ENCODE assay signal across 9 cellular contexts in genomic region chr1:42682739-42683529, GRCh38. TPM values are rescaled to one million over a fixed set of nuclear protein-coding genes. Genes with fewer than 3 reads are reported as not detected.
DNase-seq lines count a peak whose midpoint lies in the region; ATAC-seq and TF ChIP-seq lines count a peak whose summit lies in the region.
"Had no signal": no experiment of that assay in that cellular context is flagged by ENCODE, and none has a peak within 500 bp of the region (broad histone marks: within the 10 kb centered on the region; RNA-seq: fewer than 3 reads in every experiment).

No MANE protein-coding gene starts in this region.

- DNase-seq in CMK (ENCODE audit: low read depth), result peak; percentile 65
- DNase-seq in GM20000 (ENCODE audit: low spot score), result peak; percentile 91
- DNase-seq in HUDEP-2 (lab: John Stamatoyannopoulos, UW; ENCODE audit: unreplicated experiment in 76 of 76), result peak in 70 of 76 experiments; percentile 18 to 81 (median 64)
- DNase-seq in cardiac muscle cell (ENCODE audit: low read depth in 1 of 2, low spot score in 1 of 2), result peak; percentile 77 to 78
- DNase-seq in tibial nerve (ENCODE audit: low spot score in 2 of 2), result peak; percentile 48 to 50

- peaks cover 37% of the 10 kb centered on the region for H3K79me2 ChIP-seq in parathyroid adenoma

- H3K27me3 ChIP-seq in cardiac muscle cell (no peaks in the 10 kb centered on the region), parathyroid adenoma (ENCODE audit: control insufficient read depth, insufficient read depth, low read length) (no peaks in the 10 kb centered on the region), tibial nerve (no peaks in the 10 kb centered on the region)

- peak overlapping the region; percentile 94 for H3K4me3 ChIP-seq in cardiac muscle cell
- peak overlapping the region; percentile 71 for H3K4me3 ChIP-seq in parathyroid adenoma (ENCODE audit: low read depth, low read length)
- peak overlapping the region; percentile 58 to 100 (median 96) for H3K4me3 ChIP-seq in tibial nerve

- no peak overlapping the region for H3K9ac ChIP-seq in parathyroid adenoma

- H3K27ac ChIP-seq in cardiac muscle cell (peak overlapping the region; percentile 90), parathyroid adenoma (peak overlapping the region; percentile 42), tibial nerve (peak overlapping the region; percentile 92 to 98 (median 97))

- no peaks in the 10 kb centered on the region for H3K27me3 Mint-ChIP-seq in activated naive CD8-positive, alpha-beta T cell

- peaks cover 26% of the 10 kb centered on the region for H3K36me3 Mint-ChIP-seq in activated naive CD8-positive, alpha-beta T cell

- no peak for TF ChIP-seq CTCF in GM20000 (IDR thresholded peaks at IDR 0.05; ENCODE audit: extremely low read depth, missing control alignments)
- TF ChIP-seq CTCF in cardiac muscle cell (IDR thresholded peaks at IDR 0.05; ENCODE audit: low read depth, low read length), result no peak
- no peak for TF ChIP-seq CTCF in parathyroid adenoma (IDR thresholded peaks at IDR 0.05)
- TF ChIP-seq CTCF in tibial nerve (IDR thresholded peaks at IDR 0.05), result peak in 1 of 5 experiments; percentile 21

- peak overlapping the region; percentile 58 for H2AFZ ChIP-seq in parathyroid adenoma

- peak in 1 of 2 donors; percentile 76 for TF ChIP-seq EP300 in tibial nerve (IDR thresholded peaks at IDR 0.05)

- ATAC-seq in SK-N-SH treated with all-trans-retinoic acid at 6 μM for 48 hours, result peak; percentile 13

- H3K4me1 ChIP-seq in cardiac muscle cell (ENCODE audit: low read depth), result peaks cover 50% of the 10 kb centered on the region
- peaks cover 8% of the 10 kb centered on the region for H3K4me1 ChIP-seq in parathyroid adenoma
- H3K4me1 ChIP-seq in tibial nerve, result peaks cover 0 to 69% (median 43%) of the 10 kb centered on the region in 4 donors

- H3K4me3 Mint-ChIP-seq in activated naive CD8-positive, alpha-beta T cell, result peak overlapping the region; percentile 99

- WGBS in tibial nerve, 2 donors, result 0 to 1% methylated on average over 10 to 64 of the region's 103 CpGs

- H3K4me2 ChIP-seq in parathyroid adenoma (ENCODE audit: low read length), result peak overlapping the region; percentile 79

- peak; percentile 21 to 38 for TF ChIP-seq POLR2A in tibial nerve (IDR thresholded peaks at IDR 0.05)

- H3K36me3 ChIP-seq in cardiac muscle cell, result no peaks in the 10 kb centered on the region
- no peaks in the 10 kb centered on the region for H3K36me3 ChIP-seq in parathyroid adenoma (ENCODE audit: control insufficient read depth, insufficient read depth, low read length)
- no peaks in the 10 kb centered on the region for H3K36me3 ChIP-seq in tibial nerve

- peak overlapping the region; percentile 95 for H3K27ac Mint-ChIP-seq in activated naive CD8-positive, alpha-beta T cell

- H3K9me3 Mint-ChIP-seq in activated naive CD8-positive, alpha-beta T cell (ENCODE audit: low read depth), result no peaks in the 10 kb centered on the region

- H3K9me3 ChIP-seq in cardiac muscle cell (ENCODE audit: low read depth), result no peaks in the 10 kb centered on the region
- H3K9me3 ChIP-seq in parathyroid adenoma (ENCODE audit: control insufficient read depth, low read length), result no peaks in the 10 kb centered on the region
- no peaks in the 10 kb centered on the region for H3K9me3 ChIP-seq in tibial nerve

- peaks cover 60% of the 10 kb centered on the region for H3K4me1 Mint-ChIP-seq in activated naive CD8-positive, alpha-beta T cell (ENCODE audit: low read depth)

TF ChIP-seq in SK-N-SH treated with all-trans-retinoic acid at 6 μM for 48 hours, 23 proteins besides CTCF, POLR2A, EP300 and RAD21:
- no peak for TF ChIP-seq ARNTL (CRISPR knock-in tag; IDR thresholded peaks at IDR 0.05; ENCODE audit: borderline replicate concordance, low read depth)
- TF ChIP-seq RARB (CRISPR knock-in tag; IDR thresholded peaks at IDR 0.05), result no peak
- no peak for TF ChIP-seq CSRNP3 (CRISPR knock-in tag; IDR thresholded peaks at IDR 0.05)
- TF ChIP-seq ZC3H10 (CRISPR knock-in tag; IDR thresholded peaks at IDR 0.05), result no peak
- TF ChIP-seq ESRRG (CRISPR knock-in tag; IDR thresholded peaks at IDR 0.05), result no peak
- TF ChIP-seq ZFP3 (CRISPR knock-in tag; IDR thresholded peaks at IDR 0.05), result no peak
- no peak for TF ChIP-seq OSR1 (CRISPR knock-in tag; IDR thresholded peaks at IDR 0.05)
- no peak for TF ChIP-seq PATZ1 (CRISPR knock-in tag; IDR thresholded peaks at IDR 0.05; ENCODE audit: borderline replicate concordance)
- no peak for TF ChIP-seq TCF4 (CRISPR knock-in tag; IDR thresholded peaks at IDR 0.05; ENCODE audit: borderline replicate concordance)
- TF ChIP-seq ZFP30 (CRISPR knock-in tag; IDR thresholded peaks at IDR 0.05), result no peak

RNA-seq across cellular contexts. Expression of gene YBX1, which starts 0.7 kb away (rescaled TPM):
- total RNA-seq in cardiac muscle cell (1,046 and 1,156 TPM in 2 replicates), tibial nerve (100 to 1,000 TPM; 377 to 579 (median 441) TPM)
- 327 and 358 TPM in 2 replicates for polyA plus RNA-seq in cardiac muscle cell

RNA-seq across cellular contexts. Expression of gene PPIH, which starts 24.7 kb away (rescaled TPM):
- 41.7 and 59.0 TPM in 2 replicates for total RNA-seq in cardiac muscle cell
- 43.7 and 54.6 TPM in 2 replicates for polyA plus RNA-seq in cardiac muscle cell
- 10 to 100 TPM; 22.4 to 33.6 (median 28.1) TPM for total RNA-seq in tibial nerve

RNA-seq across cellular contexts. Expression of gene CLDN19, which starts 57.1 kb away (rescaled TPM):
- total RNA-seq in cardiac muscle cell, result 9.2 and 12.9 TPM in 2 replicates
- polyA plus RNA-seq in cardiac muscle cell, result 4.3 and 5.6 TPM in 2 replicates
- 100 to 1,000 TPM; 136 to 259 (median 218) TPM for total RNA-seq in tibial nerve
- total RNA-seq: pulmonary artery endothelial cell had no signal

Comparison
In these comparisons a context has a peak if more than half of its experiments do, and no peak if none do; other contexts are left out.
1. Peak in every context shown above with its lines: DNase-seq, ATAC-seq, H3K4me3 ChIP-seq and H3K27ac ChIP-seq.
2. H3K27ac ChIP-seq: peak in every context shown above with its lines; median percentile 97 in tibial nerve; 90 in cardiac muscle cell; 42 in parathyroid adenoma.